Comparison of ENCODE assay signal across 11 cellular contexts in genomic region chr11:72142086-72142485, GRCh38. TPM values are rescaled to one million over a fixed set of nuclear protein-coding genes. Genes with fewer than 3 reads are reported as not detected.
"Had no signal": no experiment of that assay in that cellular context is flagged by ENCODE, and none has a peak within 500 bp of the region (broad histone marks: within the 10 kb centered on the region; RNA-seq: fewer than 3 reads in every experiment).

No MANE protein-coding gene starts in this region.

RNA-seq across cellular contexts. Expression of gene FOLR3, which starts 6.6 kb away (rescaled TPM):
- total RNA-seq: activated CD4-positive, alpha-beta T cell treated with anti-CD3 and anti-CD28 coated beads, Interleukin-2, amount 10 ng/mL, durations not matched to agents 7 days and 5 days; activated naive CD8-positive, alpha-beta T cell treated with anti-CD3 and anti-CD28 coated beads, Interleukin-2, amount 10 ng/mL, durations not matched to agents 7 days and 5 days; cardiac muscle cell; endodermal cell; neural crest cell; ovary; uterus had no signal
- polyA plus RNA-seq: cardiac muscle cell, ovary had no signal

RNA-seq across cellular contexts. Expression of gene TOMT, which starts 36.4 kb away (rescaled TPM):
- total RNA-seq: activated CD4-positive, alpha-beta T cell treated with anti-CD3 and anti-CD28 coated beads, Interleukin-2, amount 10 ng/mL, durations not matched to agents 7 days and 5 days; activated naive CD8-positive, alpha-beta T cell treated with anti-CD3 and anti-CD28 coated beads, Interleukin-2, amount 10 ng/mL, durations not matched to agents 7 days and 5 days; cardiac muscle cell; endodermal cell; left cardiac atrium; lower lobe of right lung; neural crest cell; ovary; subcutaneous adipose tissue; uterus had no signal
- polyA plus RNA-seq: cardiac muscle cell, esophagus, ovary had no signal

RNA-seq across cellular contexts. Expression of gene FOLR1, which starts 49.9 kb away (rescaled TPM):
- total RNA-seq: activated CD4-positive, alpha-beta T cell treated with anti-CD3 and anti-CD28 coated beads, Interleukin-2, amount 10 ng/mL, durations not matched to agents 7 days and 5 days; activated naive CD8-positive, alpha-beta T cell treated with anti-CD3 and anti-CD28 coated beads, Interleukin-2, amount 10 ng/mL, durations not matched to agents 7 days and 5 days; left cardiac atrium; neural crest cell; subcutaneous adipose tissue had no signal
